8 cellular contexts compared by ENCODE assay signal in genomic region chr16:19067349-19068236, GRCh38. TPM values are rescaled to one million over a fixed set of nuclear protein-coding genes. Genes with fewer than 3 reads are reported as not detected.
DNase-seq lines count a peak whose midpoint lies in the region; ATAC-seq, FAIRE-seq and TF ChIP-seq lines count a peak whose summit lies in the region.

Gene COQ7 (plus strand): TSS chr16:19067614. CDS start chr16:19067665, 51 bp downstream.

- no peaks in the 10 kb centered on the region for H3K9me3 ChIP-seq in kidney (ENCODE audit: control insufficient read depth in 1 of 2, low read length in 2 of 2)

- intact Hi-C loops in activated CD4-positive, alpha-beta T cell treated with anti-CD3 and anti-CD28 coated beads for 36 hours (cut with DNase I, micrococcal nuclease) = loop anchor here (1.0 kb wide), 8 partner anchors 121 to 651 kb away; partner anchors contain the start of genes ARL6IP1 (in 2 of the 2), SMG1 (in 2 of the 2), CCP110 (in 1 of the 2) and IQCK (in 1 of the 2)
- intact Hi-C loops in kidney (cut with DNase I) = no loop called here

- peaks cover 0 to 5% of the 10 kb centered on the region in 2 donors for H3K36me3 ChIP-seq in kidney (ENCODE audit: control insufficient read depth in 1 of 2, insufficient read depth in 2 of 2, low read length in 2 of 2)

- peak within 1 kb of the TSS; percentile 98 to 100 for H3K27ac ChIP-seq in kidney (ENCODE audit: low read depth in 2 of 2, low read length in 2 of 2)

- DNase-seq in AML-193 (lab: John Stamatoyannopoulos, UW) (peak; percentile 98 to 99), GM19238 (ENCODE audit: insufficient read length, low spot score) (peak; percentile 93), NCI-H524 (lab: John Stamatoyannopoulos, UW) (peak; percentile 98 to 100), choroid plexus epithelial cell (ENCODE audit: low read depth) (peak; percentile 100), kidney (peak; percentile 99)
- peak; percentile 99 for DNase-seq in activated CD4-positive, alpha-beta T cell treated with anti-CD3 and anti-CD28 coated beads for 36 hours
- DNase-seq in stimulated activated CD4-positive, alpha-beta T cell treated with anti-CD3 and anti-CD28 coated beads, Interleukin-15, amount 100 ng/mL, for 24 hours = peak; percentile 99

- POLR2A ChIA-PET in activated CD4-positive, alpha-beta T cell treated with anti-CD3 and anti-CD28 coated beads for 36 hours (lab: Charles Lee) = interaction anchor here (0.5 to 1.0 kb wide), 6 partner anchors 158 to 1687 kb away, joined by 3 to 7 read pairs (median 4); partner anchors contain the start of genes ARL6IP1, RPS15A and VPS35L

- peaks cover 3% of the 10 kb centered on the region for H3K36me3 Mint-ChIP-seq in activated CD4-positive, alpha-beta T cell treated with anti-CD3 and anti-CD28 coated beads for 36 hours (ENCODE audit: low read depth)

- peaks cover 2% of the 10 kb centered on the region for H3K27me3 Mint-ChIP-seq in activated CD4-positive, alpha-beta T cell treated with anti-CD3 and anti-CD28 coated beads for 36 hours

- peak within 1 kb of the TSS; percentile 96 for H3K27ac Mint-ChIP-seq in activated CD4-positive, alpha-beta T cell treated with anti-CD3 and anti-CD28 coated beads for 36 hours

- ATAC-seq in HG03442 (IDR thresholded peaks at IDR 0.05; ENCODE audit: unreplicated experiment) = peak; percentile 88
- peak; percentile 95 for ATAC-seq in activated CD4-positive, alpha-beta T cell treated with anti-CD3 and anti-CD28 coated beads for 36 hours

- H3K4me1 ChIP-seq in kidney (ENCODE audit: control insufficient read depth in 1 of 2, insufficient read depth in 1 of 2, low read depth in 1 of 2, low read length in 2 of 2) = peaks cover 0 to 7% of the 10 kb centered on the region in 2 donors

- peak within 1 kb of the TSS; percentile 86 for H3K4me3 Mint-ChIP-seq in activated CD4-positive, alpha-beta T cell treated with anti-CD3 and anti-CD28 coated beads for 36 hours

- H3K4me1 Mint-ChIP-seq in activated CD4-positive, alpha-beta T cell treated with anti-CD3 and anti-CD28 coated beads for 36 hours = peaks cover 10% of the 10 kb centered on the region

- H3K4me3 ChIP-seq in choroid plexus epithelial cell (ENCODE audit: low read depth, low read length) = peak within 1 kb of the TSS; percentile 72
- H3K4me3 ChIP-seq in kidney (ENCODE audit: low read length in 2 of 2) = peak within 1 kb of the TSS; percentile 81 to 93

- TF ChIP-seq CTCF in choroid plexus epithelial cell (conservative IDR thresholded peaks at IDR 0.05; ENCODE audit: low read depth, low read length) (no peak), kidney (IDR thresholded peaks at IDR 0.05; ENCODE audit: borderline replicate concordance, extremely low read depth, insufficient read depth) (no peak)

- FAIRE-seq in kidney (lab: Jason Lieb, UNC) = peak; percentile 93

- CTCF ChIA-PET in activated CD4-positive, alpha-beta T cell treated with anti-CD3 and anti-CD28 coated beads for 36 hours (lab: Charles Lee) = interaction anchor here (0.6 to 1.0 kb wide), 4 partner anchors 18 to 488 kb away, joined by 3 read pairs; partner anchors contain the start of gene VPS35L

- no peaks in the 10 kb centered on the region for H3K9me3 Mint-ChIP-seq in activated CD4-positive, alpha-beta T cell treated with anti-CD3 and anti-CD28 coated beads for 36 hours (ENCODE audit: low read depth)

- peak within 1 kb of the TSS; percentile 85 to 90 for H3K9ac ChIP-seq in kidney (ENCODE audit: low read length in 2 of 2)

RNA-seq across cellular contexts. Expression of gene COQ7, which starts in this region (rescaled TPM):
- 10 to 100 TPM; 13.2 to 16.0 TPM for total RNA-seq in activated CD4-positive, alpha-beta T cell treated with anti-CD3 and anti-CD28 coated beads for 36 hours
- total RNA-seq in kidney = 32.5 TPM
- polyA plus RNA-seq in kidney (ENCODE audit: insufficient read depth, low read depth, low replicate concordance) = 18.8 TPM

Comparison
In these comparisons a context has a peak if more than half of its experiments do, and no peak if none do; other contexts are left out.
1. Peak in every context shown above with its lines: DNase-seq, ATAC-seq, H3K4me3 ChIP-seq and H3K27ac ChIP-seq.